Comparison of ENCODE assay signal across 2 cellular contexts in the genomic region with DNA sequence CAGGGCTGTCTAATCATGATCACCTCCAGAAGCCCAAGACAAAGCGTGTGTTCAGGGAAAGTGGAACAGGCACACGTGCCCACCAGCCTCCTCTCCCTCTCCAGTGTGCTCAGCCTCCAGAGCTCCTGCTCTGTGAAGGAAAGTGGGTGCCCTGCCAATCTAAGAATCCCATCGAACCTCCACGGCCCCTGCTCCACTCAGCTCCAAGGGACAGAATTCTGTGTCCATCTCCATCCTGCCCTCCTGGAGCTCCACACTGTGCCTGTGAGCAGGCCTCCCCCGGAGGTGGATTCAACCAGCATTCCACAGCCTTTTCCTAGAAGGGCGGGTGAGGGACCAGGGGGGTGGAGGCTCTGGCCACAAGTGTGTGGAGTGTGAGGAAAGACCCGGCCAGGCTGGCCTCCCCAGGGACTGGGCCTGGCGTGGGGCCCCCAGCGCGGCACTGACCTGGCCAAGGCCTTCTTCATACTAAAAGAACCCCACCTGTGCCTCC.
TF ChIP-seq lines count a peak whose summit lies in the region.

No MANE protein-coding gene starts in this region.

TF ChIP-seq in liver, 16 proteins besides CTCF, POLR2A, EP300 and RAD21:
- TF ChIP-seq GABPA (IDR thresholded peaks at IDR 0.05 in 1 of 2, conservative IDR thresholded peaks at IDR 0.05 in 1 of 2), result no peak
- TF ChIP-seq, protein P1, sequence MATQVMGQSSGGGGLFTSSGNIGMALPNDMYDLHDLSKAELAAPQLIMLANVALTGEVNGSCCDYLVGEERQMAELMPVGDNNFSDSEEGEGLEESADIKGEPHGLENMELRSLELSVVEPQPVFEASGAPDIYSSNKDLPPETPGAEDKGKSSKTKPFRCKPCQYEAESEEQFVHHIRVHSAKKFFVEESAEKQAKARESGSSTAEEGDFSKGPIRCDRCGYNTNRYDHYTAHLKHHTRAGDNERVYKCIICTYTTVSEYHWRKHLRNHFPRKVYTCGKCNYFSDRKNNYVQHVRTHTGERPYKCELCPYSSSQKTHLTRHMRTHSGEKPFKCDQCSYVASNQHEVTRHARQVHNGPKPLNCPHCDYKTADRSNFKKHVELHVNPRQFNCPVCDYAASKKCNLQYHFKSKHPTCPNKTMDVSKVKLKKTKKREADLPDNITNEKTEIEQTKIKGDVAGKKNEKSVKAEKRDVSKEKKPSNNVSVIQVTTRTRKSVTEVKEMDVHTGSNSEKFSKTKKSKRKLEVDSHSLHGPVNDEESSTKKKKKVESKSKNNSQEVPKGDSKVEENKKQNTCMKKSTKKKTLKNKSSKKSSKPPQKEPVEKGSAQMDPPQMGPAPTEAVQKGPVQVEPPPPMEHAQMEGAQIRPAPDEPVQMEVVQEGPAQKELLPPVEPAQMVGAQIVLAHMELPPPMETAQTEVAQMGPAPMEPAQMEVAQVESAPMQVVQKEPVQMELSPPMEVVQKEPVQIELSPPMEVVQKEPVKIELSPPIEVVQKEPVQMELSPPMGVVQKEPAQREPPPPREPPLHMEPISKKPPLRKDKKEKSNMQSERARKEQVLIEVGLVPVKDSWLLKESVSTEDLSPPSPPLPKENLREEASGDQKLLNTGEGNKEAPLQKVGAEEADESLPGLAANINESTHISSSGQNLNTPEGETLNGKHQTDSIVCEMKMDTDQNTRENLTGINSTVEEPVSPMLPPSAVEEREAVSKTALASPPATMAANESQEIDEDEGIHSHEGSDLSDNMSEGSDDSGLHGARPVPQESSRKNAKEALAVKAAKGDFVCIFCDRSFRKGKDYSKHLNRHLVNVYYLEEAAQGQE (IDR thresholded peaks at IDR 0.05), result no peak
- TF ChIP-seq RXRA (IDR thresholded peaks at IDR 0.05), result no peak
- no peak for TF ChIP-seq NR2F2 (IDR thresholded peaks at IDR 0.05)
- no peak for TF ChIP-seq HNF4G (IDR thresholded peaks at IDR 0.05)
- TF ChIP-seq FOXA1 (IDR thresholded peaks at IDR 0.05), result no peak
- TF ChIP-seq EGR1 (IDR thresholded peaks at IDR 0.05; ENCODE audit: low read depth in 2 of 2), result no peak
- no peak for TF ChIP-seq JUND (IDR thresholded peaks at IDR 0.05)
- TF ChIP-seq SP1 (IDR thresholded peaks at IDR 0.05), result no peak
- TF ChIP-seq YY1 (IDR thresholded peaks at IDR 0.05), result no peak
- TF ChIP-seq, protein P2, sequence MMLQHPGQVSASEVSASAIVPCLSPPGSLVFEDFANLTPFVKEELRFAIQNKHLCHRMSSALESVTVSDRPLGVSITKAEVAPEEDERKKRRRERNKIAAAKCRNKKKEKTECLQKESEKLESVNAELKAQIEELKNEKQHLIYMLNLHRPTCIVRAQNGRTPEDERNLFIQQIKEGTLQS (IDR thresholded peaks at IDR 0.05), result no peak
- no peak for TF ChIP-seq TAF1 (conservative IDR thresholded peaks at IDR 0.05)

TF ChIP-seq in HepG2, 621 proteins besides CTCF, POLR2A, EP300 and RAD21:
- TF ChIP-seq ZNF180 (CRISPR knock-in tag; IDR thresholded peaks at IDR 0.05; ENCODE audit: borderline replicate concordance, low read depth) (no peak), XRCC5 (optimal IDR thresholded peaks at IDR 0.05; ENCODE audit: low read length) (no peak), HNRNPH1 (optimal IDR thresholded peaks at IDR 0.05; ENCODE audit: low read depth, low read length) (no peak), ZNF136 (CRISPR knock-in tag; IDR thresholded peaks at IDR 0.05; ENCODE audit: low read depth) (no peak), ZFP1 (CRISPR knock-in tag; IDR thresholded peaks at IDR 0.05) (no peak), ZNF598 (CRISPR knock-in tag; IDR thresholded peaks at IDR 0.05; ENCODE audit: borderline replicate concordance) (no peak), KDM6A (CRISPR knock-in tag; IDR thresholded peaks at IDR 0.05; ENCODE audit: low read depth) (no peak), KLF16 (CRISPR knock-in tag; IDR thresholded peaks at IDR 0.05) (no peak), CAMTA2 (CRISPR knock-in tag; IDR thresholded peaks at IDR 0.05; ENCODE audit: borderline replicate concordance) (no peak)
- TF ChIP-seq, protein P3, sequence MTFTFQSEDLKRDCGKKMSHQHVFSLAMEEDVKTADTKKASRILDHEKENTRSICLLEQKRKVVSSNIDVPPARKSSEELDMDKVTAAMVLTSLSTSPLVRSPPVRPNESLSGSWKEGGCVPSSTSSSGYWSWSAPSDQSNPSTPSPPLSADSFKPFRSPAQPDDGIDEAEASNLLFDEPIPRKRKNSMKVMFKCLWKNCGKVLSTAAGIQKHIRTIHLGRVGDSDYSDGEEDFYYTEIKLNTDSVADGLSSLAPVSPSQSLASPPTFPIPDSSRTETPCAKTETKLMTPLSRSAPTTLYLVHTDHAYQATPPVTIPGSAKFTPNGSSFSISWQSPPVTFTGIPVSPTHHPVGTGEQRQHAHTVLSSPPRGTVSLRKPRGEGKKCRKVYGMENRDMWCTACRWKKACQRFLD (CRISPR knock-in tag; IDR thresholded peaks at IDR 0.05; ENCODE audit: borderline replicate concordance), result no peak
